In the genomic region with DNA sequence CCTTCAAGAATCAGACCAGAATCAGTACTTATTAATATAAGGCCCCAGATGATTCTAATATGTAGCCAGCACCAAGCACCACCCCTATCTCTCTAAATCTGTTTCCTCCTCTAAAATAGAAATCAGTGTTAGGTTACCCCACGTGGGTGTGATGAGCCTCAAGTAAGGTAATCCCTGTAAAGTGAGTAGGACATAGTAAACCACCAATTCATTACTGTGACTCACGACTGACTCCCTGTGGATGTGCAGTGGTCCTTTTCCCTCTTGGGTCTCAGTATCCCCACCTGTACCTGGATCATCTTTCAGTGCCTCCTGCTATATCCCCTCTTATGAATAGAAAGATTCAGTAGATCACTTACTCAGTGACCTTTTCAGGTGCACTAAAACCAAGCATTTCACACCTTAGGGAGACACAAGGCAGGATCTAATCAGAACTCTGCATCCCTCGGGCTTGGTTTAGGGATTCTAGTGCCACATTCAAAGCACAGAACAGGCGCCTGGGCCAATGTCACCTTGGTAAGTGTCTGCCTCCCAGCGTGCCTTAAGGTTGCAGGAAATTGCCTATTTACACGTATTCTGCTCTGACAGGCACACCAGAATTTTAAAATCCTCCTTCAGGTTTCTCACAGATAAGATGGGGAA, we compare ENCODE assay signal across 1 cellular context.
TF ChIP-seq lines count a peak whose summit lies in the region.

No MANE protein-coding gene starts in this region.

TF ChIP-seq in neural cell, 6 proteins besides CTCF, POLR2A, EP300 and RAD21:
- TF ChIP-seq SMC3 (conservative IDR thresholded peaks at IDR 0.05; ENCODE audit: poor library complexity): no peak
- TF ChIP-seq TAF1 (IDR thresholded peaks at IDR 0.05; ENCODE audit: low read depth): no peak
- TF ChIP-seq POLR2AphosphoS5 (IDR thresholded peaks at IDR 0.05): no peak
